Comparison of ENCODE assay signal across 1 cellular context in genomic region chr6:136230219-136230980, GRCh38.
TF ChIP-seq lines count a peak whose summit lies in the region.

No MANE protein-coding gene starts in this region.

TF ChIP-seq in K562, 482 proteins besides CTCF, POLR2A, EP300 and RAD21 (continued from another document and continues in another):
- TF ChIP-seq, protein P1, sequence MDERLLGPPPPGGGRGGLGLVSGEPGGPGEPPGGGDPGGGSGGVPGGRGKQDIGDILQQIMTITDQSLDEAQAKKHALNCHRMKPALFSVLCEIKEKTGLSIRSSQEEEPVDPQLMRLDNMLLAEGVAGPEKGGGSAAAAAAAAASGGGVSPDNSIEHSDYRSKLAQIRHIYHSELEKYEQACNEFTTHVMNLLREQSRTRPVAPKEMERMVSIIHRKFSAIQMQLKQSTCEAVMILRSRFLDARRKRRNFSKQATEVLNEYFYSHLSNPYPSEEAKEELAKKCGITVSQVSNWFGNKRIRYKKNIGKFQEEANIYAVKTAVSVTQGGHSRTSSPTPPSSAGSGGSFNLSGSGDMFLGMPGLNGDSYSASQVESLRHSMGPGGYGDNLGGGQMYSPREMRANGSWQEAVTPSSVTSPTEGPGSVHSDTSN (CRISPR knock-in tag; IDR thresholded peaks at IDR 0.05; ENCODE audit: low read depth) = no peak
- TF ChIP-seq, protein P1 (tag; conservative IDR thresholded peaks at IDR 0.05; ENCODE audit: low read depth) = peak; percentile 34; the same call in 1 of the 2 replicates
- TF ChIP-seq, protein P2, sequence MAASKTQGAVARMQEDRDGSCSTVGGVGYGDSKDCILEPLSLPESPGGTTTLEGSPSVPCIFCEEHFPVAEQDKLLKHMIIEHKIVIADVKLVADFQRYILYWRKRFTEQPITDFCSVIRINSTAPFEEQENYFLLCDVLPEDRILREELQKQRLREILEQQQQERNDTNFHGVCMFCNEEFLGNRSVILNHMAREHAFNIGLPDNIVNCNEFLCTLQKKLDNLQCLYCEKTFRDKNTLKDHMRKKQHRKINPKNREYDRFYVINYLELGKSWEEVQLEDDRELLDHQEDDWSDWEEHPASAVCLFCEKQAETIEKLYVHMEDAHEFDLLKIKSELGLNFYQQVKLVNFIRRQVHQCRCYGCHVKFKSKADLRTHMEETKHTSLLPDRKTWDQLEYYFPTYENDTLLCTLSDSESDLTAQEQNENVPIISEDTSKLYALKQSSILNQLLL (CRISPR knock-in tag; IDR thresholded peaks at IDR 0.05; ENCODE audit: borderline replicate concordance) = no peak
- TF ChIP-seq EZH2 (IDR thresholded peaks at IDR 0.05; ENCODE audit: borderline replicate concordance, low read depth, low read length) (no peak), POLR2B (IDR thresholded peaks at IDR 0.05; ENCODE audit: low read depth, partially characterized antibody) (no peak), ZNF592 (IDR thresholded peaks at IDR 0.05) (0 out of 2 replicates have a peak, but pooled peaks have one; percentile 21), NR2C1 (IDR thresholded peaks at IDR 0.05) (no peak), NR2C1 (tag; IDR thresholded peaks at IDR 0.05) (peak; percentile 62), ZFX (CRISPR knock-in tag; IDR thresholded peaks at IDR 0.05) (no peak), ARHGAP35 (IDR thresholded peaks at IDR 0.05; ENCODE audit: partially characterized antibody) (no peak), UBTF (IDR thresholded peaks at IDR 0.05; ENCODE audit: borderline replicate concordance in 1 of 2, low read depth in 2 of 2, low read length in 2 of 2) (no peak), JUN (IDR thresholded peaks at IDR 0.05; ENCODE audit: borderline replicate concordance, low read depth, low read length) (0 out of 2 replicates have a peak, but pooled peaks have one; percentile 21), JUN (CRISPR knock-in tag; IDR thresholded peaks at IDR 0.05; ENCODE audit: borderline replicate concordance) (no peak), NBN (IDR thresholded peaks at IDR 0.05; ENCODE audit: low read depth) (no peak), ARID2 (IDR thresholded peaks at IDR 0.05) (no peak), SREBF1 (IDR thresholded peaks at IDR 0.05; ENCODE audit: borderline replicate concordance, low read depth, low read length) (no peak), SETDB1 (IDR thresholded peaks at IDR 0.05; ENCODE audit: low read length) (no peak), TEAD2 (tag; IDR thresholded peaks at IDR 0.05) (0 out of 2 replicates have a peak, but pooled peaks have one; percentile 6), SLC30A9 (CRISPR knock-in tag; IDR thresholded peaks at IDR 0.05) (no peak), SAFB (IDR thresholded peaks at IDR 0.05; ENCODE audit: borderline replicate concordance, low read depth, low read length) (no peak), NUFIP1 (IDR thresholded peaks at IDR 0.05; ENCODE audit: partially characterized antibody) (no peak), ZSCAN32 (CRISPR knock-in tag; IDR thresholded peaks at IDR 0.05) (no peak), ZNF347 (CRISPR knock-in tag; IDR thresholded peaks at IDR 0.05; ENCODE audit: low read depth) (no peak), HNRNPL (IDR thresholded peaks at IDR 0.05; ENCODE audit: low read depth, low read length) (no peak), RHOXF2B (CRISPR knock-in tag; conservative IDR thresholded peaks at IDR 0.05) (no peak), PYGO2 (tag; IDR thresholded peaks at IDR 0.05) (no peak), MEF2D (tag; conservative IDR thresholded peaks at IDR 0.05; ENCODE audit: low read depth) (no peak), ESRRB (CRISPR knock-in tag; IDR thresholded peaks at IDR 0.05; ENCODE audit: borderline replicate concordance) (no peak), DPF2 (IDR thresholded peaks at IDR 0.05) (peak; percentile 29; the same call in 1 of the 2 replicates), POLR3G (IDR thresholded peaks at IDR 0.05; ENCODE audit: extremely low read depth, insufficient read length, insufficient replicate concordance) (no peak), HLTF (IDR thresholded peaks at IDR 0.05) (no peak), ZNF79 (CRISPR knock-in tag; IDR thresholded peaks at IDR 0.05; ENCODE audit: low read depth) (no peak), ZNF175 (CRISPR knock-in tag; IDR thresholded peaks at IDR 0.05; ENCODE audit: low read depth) (0 out of 2 replicates have a peak, but pooled peaks have one; percentile 49), MCM7 (IDR thresholded peaks at IDR 0.05) (no peak), TRIM24 (IDR thresholded peaks at IDR 0.05) (no peak), RAD51 (IDR thresholded peaks at IDR 0.05; ENCODE audit: borderline replicate concordance, low read depth) (no peak)
- TF ChIP-seq, protein P3, sequence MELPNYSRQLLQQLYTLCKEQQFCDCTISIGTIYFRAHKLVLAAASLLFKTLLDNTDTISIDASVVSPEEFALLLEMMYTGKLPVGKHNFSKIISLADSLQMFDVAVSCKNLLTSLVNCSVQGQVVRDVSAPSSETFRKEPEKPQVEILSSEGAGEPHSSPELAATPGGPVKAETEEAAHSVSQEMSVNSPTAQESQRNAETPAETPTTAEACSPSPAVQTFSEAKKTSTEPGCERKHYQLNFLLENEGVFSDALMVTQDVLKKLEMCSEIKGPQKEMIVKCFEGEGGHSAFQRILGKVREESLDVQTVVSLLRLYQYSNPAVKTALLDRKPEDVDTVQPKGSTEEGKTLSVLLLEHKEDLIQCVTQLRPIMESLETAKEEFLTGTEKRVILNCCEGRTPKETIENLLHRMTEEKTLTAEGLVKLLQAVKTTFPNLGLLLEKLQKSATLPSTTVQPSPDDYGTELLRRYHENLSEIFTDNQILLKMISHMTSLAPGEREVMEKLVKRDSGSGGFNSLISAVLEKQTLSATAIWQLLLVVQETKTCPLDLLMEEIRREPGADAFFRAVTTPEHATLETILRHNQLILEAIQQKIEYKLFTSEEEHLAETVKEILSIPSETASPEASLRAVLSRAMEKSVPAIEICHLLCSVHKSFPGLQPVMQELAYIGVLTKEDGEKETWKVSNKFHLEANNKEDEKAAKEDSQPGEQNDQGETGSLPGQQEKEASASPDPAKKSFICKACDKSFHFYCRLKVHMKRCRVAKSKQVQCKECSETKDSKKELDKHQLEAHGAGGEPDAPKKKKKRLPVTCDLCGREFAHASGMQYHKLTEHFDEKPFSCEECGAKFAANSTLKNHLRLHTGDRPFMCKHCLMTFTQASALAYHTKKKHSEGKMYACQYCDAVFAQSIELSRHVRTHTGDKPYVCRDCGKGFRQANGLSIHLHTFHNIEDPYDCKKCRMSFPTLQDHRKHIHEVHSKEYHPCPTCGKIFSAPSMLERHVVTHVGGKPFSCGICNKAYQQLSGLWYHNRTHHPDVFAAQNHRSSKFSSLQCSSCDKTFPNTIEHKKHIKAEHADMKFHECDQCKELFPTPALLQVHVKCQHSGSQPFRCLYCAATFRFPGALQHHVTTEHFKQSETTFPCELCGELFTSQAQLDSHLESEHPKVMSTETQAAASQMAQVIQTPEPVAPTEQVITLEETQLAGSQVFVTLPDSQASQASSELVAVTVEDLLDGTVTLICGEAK (IDR thresholded peaks at IDR 0.05) = no peak
- TF ChIP-seq, protein P3 (CRISPR knock-in tag; IDR thresholded peaks at IDR 0.05) = no peak
- TF ChIP-seq, protein P4, sequence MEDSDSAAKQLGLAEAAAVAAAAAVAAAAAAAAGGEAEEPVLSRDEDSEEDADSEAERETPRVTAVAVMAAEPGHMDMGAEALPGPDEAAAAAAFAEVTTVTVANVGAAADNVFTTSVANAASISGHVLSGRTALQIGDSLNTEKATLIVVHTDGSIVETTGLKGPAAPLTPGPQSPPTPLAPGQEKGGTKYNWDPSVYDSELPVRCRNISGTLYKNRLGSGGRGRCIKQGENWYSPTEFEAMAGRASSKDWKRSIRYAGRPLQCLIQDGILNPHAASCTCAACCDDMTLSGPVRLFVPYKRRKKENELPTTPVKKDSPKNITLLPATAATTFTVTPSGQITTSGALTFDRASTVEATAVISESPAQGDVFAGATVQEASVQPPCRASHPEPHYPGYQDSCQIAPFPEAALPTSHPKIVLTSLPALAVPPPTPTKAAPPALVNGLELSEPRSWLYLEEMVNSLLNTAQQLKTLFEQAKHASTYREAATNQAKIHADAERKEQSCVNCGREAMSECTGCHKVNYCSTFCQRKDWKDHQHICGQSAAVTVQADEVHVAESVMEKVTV (CRISPR knock-in tag; IDR thresholded peaks at IDR 0.05) = no peak
- TF ChIP-seq, protein P5, sequence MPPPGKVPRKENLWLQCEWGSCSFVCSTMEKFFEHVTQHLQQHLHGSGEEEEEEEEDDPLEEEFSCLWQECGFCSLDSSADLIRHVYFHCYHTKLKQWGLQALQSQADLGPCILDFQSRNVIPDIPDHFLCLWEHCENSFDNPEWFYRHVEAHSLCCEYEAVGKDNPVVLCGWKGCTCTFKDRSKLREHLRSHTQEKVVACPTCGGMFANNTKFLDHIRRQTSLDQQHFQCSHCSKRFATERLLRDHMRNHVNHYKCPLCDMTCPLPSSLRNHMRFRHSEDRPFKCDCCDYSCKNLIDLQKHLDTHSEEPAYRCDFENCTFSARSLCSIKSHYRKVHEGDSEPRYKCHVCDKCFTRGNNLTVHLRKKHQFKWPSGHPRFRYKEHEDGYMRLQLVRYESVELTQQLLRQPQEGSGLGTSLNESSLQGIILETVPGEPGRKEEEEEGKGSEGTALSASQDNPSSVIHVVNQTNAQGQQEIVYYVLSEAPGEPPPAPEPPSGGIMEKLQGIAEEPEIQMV (tag; conservative IDR thresholded peaks at IDR 0.05; ENCODE audit: low read depth) = peak; percentile 68; the same call in 1 of the 2 replicates
